Comparison of ENCODE assay signal across 8 cellular contexts in genomic region chr18:5295981-5296705, GRCh38. TPM values are rescaled to one million over a fixed set of nuclear protein-coding genes. Genes with fewer than 3 reads are reported as not detected.
DNase-seq lines count a peak whose midpoint lies in the region; ATAC-seq and TF ChIP-seq lines count a peak whose summit lies in the region.

No MANE protein-coding gene starts in this region.

- H3K36me3 ChIP-seq in prostate gland: peaks cover 0 to 6% of the 10 kb centered on the region in 2 donors
- no peaks in the 10 kb centered on the region for H3K36me3 ChIP-seq in urinary bladder (ENCODE audit: insufficient read depth)

- TF ChIP-seq CTCF in GM13976 (IDR thresholded peaks at IDR 0.05; ENCODE audit: borderline replicate concordance, control extremely low read depth, extremely low read depth, insufficient read depth, missing control alignments): no peak
- no peak for TF ChIP-seq CTCF in prostate gland (IDR thresholded peaks at IDR 0.05)

- CTCF ChIA-PET in T-cell (lab: Charles Lee): interaction anchor here (0.7 to 4.7 kb wide), 4 partner anchors 9 to 59 kb away, joined by 3 to 38 read pairs (median 3); no protein-coding TSS in a partner anchor

- H3K27ac Mint-ChIP-seq in T-cell: peak overlapping the region; percentile 94 to 98

- H3K4me3 ChIP-seq in prostate gland (peak overlapping the region; percentile 80 to 90), urinary bladder (ENCODE audit: low read depth, low read length) (peak overlapping the region; percentile 97)

- under 1% methylated on average over 85 of the region's 95 CpGs for WGBS in prostate gland
- under 1% methylated on average over 95 of the region's 95 CpGs for WGBS in urinary bladder

- POLR2A ChIA-PET in T-cell (lab: Charles Lee): interaction anchor here (0.6 to 4.9 kb wide), 6 partner anchors 11 to 144 kb away, joined by 3 to 64 read pairs (median 6); no protein-coding TSS in a partner anchor

- in situ Hi-C loops in GM13976 (cut with MboI; ENCODE audit: low sequenced_read_pairs, unreplicated experiment): no loop called here

- H3K36me3 Mint-ChIP-seq in T-cell: peaks cover 12% of the 10 kb centered on the region

- ATAC-seq in HG02840 (IDR thresholded peaks at IDR 0.05; ENCODE audit: low FRiP score, unreplicated experiment): peak; percentile 73
- peak; percentile 64 to 74 (median 68) for ATAC-seq in T-cell (replicated peaks in 1 of 4)
- peak; percentile 91 for ATAC-seq in left ventricle myocardium superior

- H3K4me1 ChIP-seq in prostate gland (replicated peaks) (no peaks in the 10 kb centered on the region), urinary bladder (ENCODE audit: insufficient read depth) (no peaks in the 10 kb centered on the region)

- no peaks in the 10 kb centered on the region for H3K27me3 Mint-ChIP-seq in T-cell

- peak overlapping the region; percentile 87 to 99 (median 89) for H3K4me3 Mint-ChIP-seq in T-cell

- no peak for TF ChIP-seq POLR2A in prostate gland (IDR thresholded peaks at IDR 0.05)

- intact Hi-C loops in left ventricle myocardium superior (cut with micrococcal nuclease) (loop anchor here (2.0 kb wide), 1 partner anchor 57 kb away; no protein-coding TSS in a partner anchor), prostate gland (cut with DNase I) (loop anchor here (2.0 to 10.0 kb wide), 2 partner anchors 59 to 1119 kb away; partner anchors contain the start of gene L3MBTL4)

- H3K27ac ChIP-seq in prostate gland: peak overlapping the region; percentile 91 to 96
- peak overlapping the region; percentile 96 for H3K27ac ChIP-seq in urinary bladder (ENCODE audit: low read depth)

- DNase-seq in GM13976 (ENCODE audit: low spot score) (peak; percentile 94), NCI-H1436 (lab: John Stamatoyannopoulos, UW) (peak; percentile 95), T-cell (peak; percentile 91 to 99 (median 96)), amygdala (lab: John Stamatoyannopoulos, UW) (peak; percentile 25 to 96 (median 84)), left ventricle myocardium superior (peak; percentile 98), prostate gland (ENCODE audit: low spot score) (peak; percentile 95)

- H3K9me3 Mint-ChIP-seq in T-cell: no peaks in the 10 kb centered on the region

- H3K27me3 ChIP-seq in prostate gland (replicated peaks; ENCODE audit: insufficient read depth): no peaks in the 10 kb centered on the region

- no peaks in the 10 kb centered on the region for H3K9me3 ChIP-seq in prostate gland

- peaks cover 38 to 42% (median 42%) of the 10 kb centered on the region in 3 donors for H3K4me1 Mint-ChIP-seq in T-cell

RNA-seq across cellular contexts. Expression of gene ZBTB14, which starts 0.6 kb away (rescaled TPM):
- 10 to 100 TPM; 26.3 to 41.8 (median 37.0) TPM for total RNA-seq in T-cell
- 8.5 TPM for total RNA-seq in left ventricle myocardium superior
- total RNA-seq in prostate gland: 10 to 100 TPM; 12.7 to 14.8 TPM
- total RNA-seq in urinary bladder: 16.0 TPM
- polyA plus RNA-seq in urinary bladder: 9.7 TPM

Comparison
In these comparisons a context has a peak if more than half of its experiments do, and no peak if none do; other contexts are left out.
1. Peak in every context shown above with its lines: DNase-seq, ATAC-seq, H3K4me3 ChIP-seq and H3K27ac ChIP-seq.